Comparison of ENCODE assay signal across 21 cellular contexts in genomic region chr11:19648321-19648720, GRCh38.
DNase-seq lines count a peak whose midpoint lies in the region; ATAC-seq, FAIRE-seq and TF ChIP-seq lines count a peak whose summit lies in the region.
"Had no signal": no experiment of that assay in that cellular context is flagged by ENCODE, and none has a peak within 500 bp of the region (broad histone marks: within the 10 kb centered on the region; RNA-seq: fewer than 3 reads in every experiment).

No MANE protein-coding gene starts in this region.

- H2AFZ ChIP-seq in HepG2 (ENCODE audit: low read length) = no peak overlapping the region

- CTCF ChIA-PET in HepG2 (lab: Yijun Ruan, JAX; ENCODE audit: low intra/inter-chr PET ratio, low total read pairs) = no interaction called here

- no peaks in the 10 kb centered on the region for H4K20me1 ChIP-seq in HepG2 (ENCODE audit: insufficient read depth, low read length)

- TF ChIP-seq RAD21 in HepG2 (CRISPR knock-in tag; IDR thresholded peaks at IDR 0.05) = no peak

- H3K79me2 ChIP-seq in HepG2 (ENCODE audit: insufficient read depth, low read length) = no peaks in the 10 kb centered on the region

- H3K9me3 ChIP-seq in HepG2 (ENCODE audit: low read length) (no peaks in the 10 kb centered on the region), right lobe of liver (no peaks in the 10 kb centered on the region)

- ATAC-seq in HepG2 (no peak), right lobe of liver (no peak), HG02588 (IDR thresholded peaks at IDR 0.05; ENCODE audit: unreplicated experiment) (no peak)
- ATAC-seq: SK-N-SH treated with all-trans-retinoic acid at 6 μM for 48 hours had no signal

- no peak overlapping the region for H3K4me2 ChIP-seq in HepG2 (ENCODE audit: low read depth, low read length)

- POLR2A ChIA-PET in HepG2 (lab: Yijun Ruan, JAX) = no interaction called here

- no peak overlapping the region for H3K27ac ChIP-seq in HepG2 (ENCODE audit: extremely low read length, insufficient read depth, low read length)
- H3K27ac ChIP-seq in right lobe of liver = no peak overlapping the region

- H3K4me1 ChIP-seq in HepG2 (ENCODE audit: insufficient read depth, low read length) = no peaks in the 10 kb centered on the region
- H3K4me1 ChIP-seq in right lobe of liver = no peaks in the 10 kb centered on the region

- TF ChIP-seq CTCF in HepG2 (CRISPR knock-in tag; IDR thresholded peaks at IDR 0.05) = no peak
- TF ChIP-seq CTCF in right lobe of liver (IDR thresholded peaks at IDR 0.05) = no peak
- TF ChIP-seq CTCF in fibroblast of villous mesenchyme (IDR thresholded peaks at IDR 0.05; ENCODE audit: insufficient read depth, low read depth, low read length) = no peak

- 2% methylated on average over 3 of the region's 3 CpGs for WGBS in HepG2 (ENCODE audit: low lambda C conversion rate)
- 48% methylated on average over 2 of the region's 3 CpGs for WGBS in right lobe of liver (ENCODE audit: insufficient coverage, low coverage, low lambda C conversion rate, missing lambda C conversion rate)

- BruUV-seq in HepG2 (replicated peaks; lab: Mats Ljungman, UMichigan) = no TSS peak

- H3K4me3 ChIP-seq in HepG2 (replicated peaks in 1 of 3; ENCODE audit: insufficient read depth in 1 of 3, low read depth in 2 of 3, low read length in 3 of 3) (no peak overlapping the region), right lobe of liver (no peak overlapping the region), fibroblast of villous mesenchyme (ENCODE audit: low read depth, low read length) (no peak overlapping the region)

- H3K27me3 ChIP-seq in HepG2 (ENCODE audit: control insufficient read depth in 1 of 2, insufficient read depth in 2 of 2, low read length in 2 of 2) (peaks cover 3 to 17% of the 10 kb centered on the region in 2 experiments; a peak in 4 of 5 replicates), right lobe of liver (no peaks in the 10 kb centered on the region)

- DNase-seq in HepG2 (ENCODE audit: low spot score) = no peak
- no peak for DNase-seq in right lobe of liver
- peak; percentile 27 for DNase-seq in MV-4-11 (lab: John Stamatoyannopoulos, UW)
- peak; percentile 16 for DNase-seq in fibroblast of villous mesenchyme (ENCODE audit: low read depth)
- DNase-seq in NOMO-1 (lab: John Stamatoyannopoulos, UW; ENCODE audit: unreplicated experiment in 2 of 2) = no peak
- DNase-seq in globus pallidus (ENCODE audit: low spot score) = no peak
- no peak for DNase-seq in AML-193 (lab: John Stamatoyannopoulos, UW)
- DNase-seq: CD4-positive, alpha-beta T cell; DMS79; H7; Kasumi-1; NCI-H1105 treated with DMSO at 0.1 percent for 48 hours; NCI-H187 treated with DMSO at 0.1 percent for 48 hours; NCI-H446; RPMI8226; SIG-M5; T-helper 1 cell had no signal

- TF ChIP-seq POLR2A in HepG2 (IDR thresholded peaks at IDR 0.05; ENCODE audit: insufficient read depth in 1 of 2, low read depth in 2 of 2, low read length in 2 of 2) = no peak
- TF ChIP-seq POLR2A in right lobe of liver (IDR thresholded peaks at IDR 0.05) = no peak

- no peaks in the 10 kb centered on the region for H3K36me3 ChIP-seq in HepG2 (replicated peaks in 1 of 2; ENCODE audit: control insufficient read depth in 1 of 2, insufficient read depth in 2 of 2, low read length in 2 of 2)
- H3K36me3 ChIP-seq in right lobe of liver = no peaks in the 10 kb centered on the region

- H3K9ac ChIP-seq in HepG2 (ENCODE audit: insufficient read depth, low read depth, low read length) = no peak overlapping the region

- intact Hi-C loops in HepG2 (cut with micrococcal nuclease; ENCODE audit: unreplicated experiment) = no loop called here
- intact Hi-C loops in right lobe of liver (cut with DNase I) = no loop called here

- in situ Hi-C loops in HepG2 (cut with HindIII; ENCODE audit: extremely low pct_ligation_motif_present, low pct_unique_long_range_greater_than_20kb) = no loop called here

- TF ChIP-seq EP300 in HepG2 (IDR thresholded peaks at IDR 0.05; ENCODE audit: low read depth in 2 of 2, low read length in 2 of 2) (no peak), HepG2 (CRISPR knock-in tag; IDR thresholded peaks at IDR 0.05; ENCODE audit: borderline replicate concordance) (no peak)

- no peak for FAIRE-seq in HepG2 (lab: Jason Lieb, UNC)
- FAIRE-seq: A204.1, HTR-8/SVneo had no signal

TF ChIP-seq in HepG2, 621 proteins besides CTCF, POLR2A, EP300 and RAD21:
- TF ChIP-seq MXD1 (CRISPR knock-in tag; IDR thresholded peaks at IDR 0.05) = no peak
- TF ChIP-seq CBX5 (CRISPR knock-in tag; IDR thresholded peaks at IDR 0.05; ENCODE audit: borderline replicate concordance) = no peak
- TF ChIP-seq BCL6 (CRISPR knock-in tag; IDR thresholded peaks at IDR 0.05) = 0 out of 2 replicates have a peak, but pooled peaks have one; percentile 39
- TF ChIP-seq SIX1 (CRISPR knock-in tag; IDR thresholded peaks at IDR 0.05; ENCODE audit: borderline replicate concordance) = peak; percentile 73; the same call in 1 of the 2 replicates

Comparison
In these comparisons a context has a peak if more than half of its experiments do, and no peak if none do; other contexts are left out.
1. DNase-seq: peak in MV-4-11 (single experiment) and fibroblast of villous mesenchyme (single experiment); none in HepG2 (single experiment), right lobe of liver (0 of 3), NOMO-1 (0 of 2), globus pallidus (single experiment) and AML-193 (0 of 2).